Comparison of ENCODE assay signal across 18 cellular contexts in the genomic region with DNA sequence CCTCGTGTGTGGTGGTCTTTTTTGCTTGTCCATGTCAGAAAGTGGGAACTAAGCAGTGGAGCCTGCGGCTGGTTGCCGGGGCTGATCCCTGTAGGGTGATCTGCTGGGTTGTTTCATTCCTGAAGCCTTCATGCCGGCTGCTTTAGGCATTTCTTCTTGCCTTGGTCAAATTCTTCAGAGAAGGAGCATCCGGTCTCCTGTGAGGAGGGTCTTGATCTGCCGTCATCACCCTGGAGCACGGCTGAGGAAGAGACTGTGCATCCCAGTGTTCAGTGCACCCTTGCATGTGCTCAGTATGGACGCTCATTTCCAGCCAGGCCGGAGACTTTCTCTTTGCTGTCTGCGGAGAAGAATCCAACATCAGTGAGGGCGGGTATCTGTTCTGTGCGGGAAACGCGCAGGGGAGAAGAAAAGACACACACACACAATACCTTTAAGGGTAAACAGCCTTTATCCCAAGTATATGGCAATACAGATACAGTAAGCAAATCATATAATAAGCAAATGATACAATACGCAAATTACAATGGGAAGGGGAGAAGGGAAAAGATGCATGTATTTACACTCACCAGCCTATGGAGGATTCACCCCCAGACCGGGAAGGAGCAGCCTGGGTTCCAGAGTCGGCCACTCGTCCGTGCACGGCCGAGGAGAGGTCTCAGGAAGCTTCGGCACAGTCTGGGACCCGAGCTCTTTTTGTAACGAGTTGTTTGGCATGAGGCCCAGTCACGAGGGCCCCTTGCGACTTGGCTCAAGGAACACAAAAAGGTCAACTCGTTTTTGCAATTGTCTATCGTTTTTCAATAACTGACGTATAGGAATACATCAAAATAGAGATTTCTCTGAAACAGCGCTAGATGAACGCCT.
A peak's percentile ranks its signal among the peaks of the same experiment; 100 is the strongest.
DNase-seq lines count a peak whose midpoint lies in the region; FAIRE-seq lines count a peak whose summit lies in the region.
"Had no signal": no experiment of that assay in that cellular context is flagged by ENCODE, and none has a peak within 500 bp of the region (broad histone marks: within the 10 kb centered on the region; RNA-seq: fewer than 3 reads in every experiment).

No MANE protein-coding gene starts in this region.

- DNase-seq in NCI-H1105 (lab: John Stamatoyannopoulos, UW) (peak; percentile 29), NCI-H748 (lab: John Stamatoyannopoulos, UW; ENCODE audit: unreplicated experiment) (peak; percentile 96), SK-MEL-5 (ENCODE audit: low read depth, low spot score) (peak; percentile 10), urothelium cell line (ENCODE audit: low spot score) (no peak), GM19240 (ENCODE audit: insufficient read length, low spot score) (no peak), pons (ENCODE audit: low spot score) (no peak), NCI-H524 treated with DMSO at 0.1 percent for 48 hours (lab: John Stamatoyannopoulos, UW) (no peak)
- DNase-seq: Caco-2; CD4-positive, CD25-positive, alpha-beta regulatory T cell; GDM1; GOT3; IMR-90; NCI-H1436; NCI-H187 treated with DMSO at 0.1 percent for 48 hours; NCI-H226; OCI-M1 had no signal

- in situ Hi-C loops in SK-MEL-5 (cut with HindIII; ENCODE audit: low pct_unique_long_range_greater_than_20kb, low sequenced_read_pairs): no loop called here

- peak; percentile 48 for FAIRE-seq in urothelium cell line (lab: Jason Lieb, UNC)
- FAIRE-seq: GM18507, RCC 7860 had no signal

Comparison
In these comparisons a context has a peak if more than half of its experiments do, and no peak if none do; other contexts are left out.
1. DNase-seq: peak in NCI-H1105 (single experiment), NCI-H748 (single experiment) and SK-MEL-5 (single experiment); none in urothelium cell line (single experiment), GM19240 (single experiment), pons (single experiment) and NCI-H524 treated with DMSO at 0.1 percent for 48 hours (single experiment).